Comparison of ENCODE assay signal across 10 cellular contexts in genomic region chr5:72308853-72309191, GRCh38. TPM values are rescaled to one million over a fixed set of nuclear protein-coding genes. Genes with fewer than 3 reads are reported as not detected.
DNase-seq lines count a peak whose midpoint lies in the region; ATAC-seq, FAIRE-seq and TF ChIP-seq lines count a peak whose summit lies in the region.
"Had no signal": no experiment of that assay in that cellular context is flagged by ENCODE, and none has a peak within 500 bp of the region (broad histone marks: within the 10 kb centered on the region; RNA-seq: fewer than 3 reads in every experiment).

No MANE protein-coding gene starts in this region.

- H3K4me3 ChIP-seq in keratinocyte (ENCODE audit: control insufficient read depth in 2 of 3, extremely low read depth in 1 of 3, insufficient read depth in 2 of 3, low read depth in 1 of 3, low read length in 3 of 3) (peak overlapping the region in 1 of 3 experiments; percentile 9), thyroid gland (replicated peaks in 1 of 3) (no peak overlapping the region)

- FAIRE-seq in keratinocyte (lab: Jason Lieb, UNC): no peak

- peaks cover 44% of the 10 kb centered on the region for H3K79me2 ChIP-seq in keratinocyte (ENCODE audit: control insufficient read depth, insufficient read depth, low read length)

- H3K4me3 Mint-ChIP-seq in activated T-cell treated with anti-CD3 and anti-CD28 coated beads, Interleukin-2, amount 50 U/mL, for 4 hours: peak overlapping the region; percentile 88
- peak overlapping the region; percentile 90 for H3K4me3 Mint-ChIP-seq in activated T-helper 1 cell treated with anti-CD3 and anti-CD28 coated beads, Interleukin-12 subunit alpha, Interleukin-12 subunit beta, Interleukin-2, Interleukin-4 antibody, amounts not matched to agents 30 ng/mL and 10 ng/mL and 1 ng/mL, durations not matched to agents 14 hours and 24 hours and 36 hours

- no peak for TF ChIP-seq CTCF in keratinocyte (optimal IDR thresholded peaks at IDR 0.05 in 1 of 3, IDR thresholded peaks at IDR 0.05 in 1 of 3, conservative IDR thresholded peaks at IDR 0.05 in 1 of 3; ENCODE audit: extremely low read depth in 1 of 3, insufficient read depth in 2 of 3, low read length in 3 of 3)
- no peak for TF ChIP-seq CTCF in thyroid gland (IDR thresholded peaks at IDR 0.05)

- H3K4me1 ChIP-seq in keratinocyte (ENCODE audit: control insufficient read depth, extremely low read depth, insufficient read depth, low read length): peaks cover 11% of the 10 kb centered on the region
- peaks cover 7 to 8% of the 10 kb centered on the region in 2 donors for H3K4me1 ChIP-seq in thyroid gland
- H3K4me1 ChIP-seq: foreskin keratinocyte had no signal

- dilution Hi-C loops in keratinocyte (cut with MboI; ENCODE audit: extremely low pct_ligation_motif_present, low sequenced_read_pairs): no loop called here

- no peak for DNase-seq in activated T-cell treated with anti-CD3 and anti-CD28 coated beads, Interleukin-2, amount 50 U/mL, for 4 hours
- DNase-seq in activated T-cell treated with anti-CD3 and anti-CD28 coated beads for 4 hours: no peak
- DNase-seq in activated T-helper 1 cell treated with anti-CD3 and anti-CD28 coated beads, Interleukin-12 subunit alpha, Interleukin-12 subunit beta, Interleukin-2, Interleukin-4 antibody, amounts not matched to agents 30 ng/mL and 10 ng/mL and 1 ng/mL, durations not matched to agents 14 hours and 24 hours and 36 hours (ENCODE audit: low spot score): no peak
- DNase-seq in keratinocyte (ENCODE audit: low read depth, low spot score): no peak
- DNase-seq in thyroid gland: no peak
- DNase-seq in NOMO-1 treated with DMSO at 0.1 percent for 48 hours (lab: John Stamatoyannopoulos, UW; ENCODE audit: unreplicated experiment): no peak
- no peak for DNase-seq in putamen (ENCODE audit: low spot score)
- DNase-seq in GF-D8 (lab: John Stamatoyannopoulos, UW): no peak

- H3K4me2 ChIP-seq in keratinocyte (ENCODE audit: control insufficient read depth, extremely low read depth, insufficient read depth, low read depth, low read length): peak overlapping the region; percentile 35

- no peak for TF ChIP-seq POLR2A in thyroid gland (IDR thresholded peaks at IDR 0.05)

- ATAC-seq in activated T-cell treated with anti-CD3 and anti-CD28 coated beads, Interleukin-2, amount 50 U/mL, for 4 hours: no peak

- peak overlapping the region; percentile 29 for H3K9ac ChIP-seq in keratinocyte (ENCODE audit: control insufficient read depth, extremely low read depth, insufficient read depth, low read length)

- H3K9me3 ChIP-seq in keratinocyte (ENCODE audit: control insufficient read depth, low read depth, low read length) (no peaks in the 10 kb centered on the region), thyroid gland (no peaks in the 10 kb centered on the region)
- H3K9me3 ChIP-seq: BE2C had no signal

- peak overlapping the region; percentile 27 for H2AFZ ChIP-seq in keratinocyte (ENCODE audit: control insufficient read depth, low read length)

- 72 to 76% methylated on average over 6 of the region's 6 CpGs for WGBS in thyroid gland, 2 donors

- H3K27me3 ChIP-seq in keratinocyte (ENCODE audit: control insufficient read depth, extremely low read depth, insufficient read depth, low read length) (no peaks in the 10 kb centered on the region), thyroid gland (no peaks in the 10 kb centered on the region)
- H3K27me3 ChIP-seq: BE2C, foreskin keratinocyte had no signal

- peak overlapping the region; percentile 99 for H3K27ac Mint-ChIP-seq in activated T-helper 1 cell treated with anti-CD3 and anti-CD28 coated beads, Interleukin-12 subunit alpha, Interleukin-12 subunit beta, Interleukin-2, Interleukin-4 antibody, amounts not matched to agents 30 ng/mL and 10 ng/mL and 1 ng/mL, durations not matched to agents 14 hours and 24 hours and 36 hours

- H3K36me3 Mint-ChIP-seq in activated T-cell treated with anti-CD3 and anti-CD28 coated beads, Interleukin-2, amount 50 U/mL, for 4 hours (ENCODE audit: insufficient read depth): peaks cover 27% of the 10 kb centered on the region
- peaks cover 38% of the 10 kb centered on the region for H3K36me3 Mint-ChIP-seq in activated T-helper 1 cell treated with anti-CD3 and anti-CD28 coated beads, Interleukin-12 subunit alpha, Interleukin-12 subunit beta, Interleukin-2, Interleukin-4 antibody, amounts not matched to agents 30 ng/mL and 10 ng/mL and 1 ng/mL, durations not matched to agents 14 hours and 24 hours and 36 hours (ENCODE audit: low read depth)

- H3K27ac ChIP-seq in keratinocyte (ENCODE audit: control insufficient read depth, insufficient read depth, low read length): peak overlapping the region; percentile 95
- H3K27ac ChIP-seq in thyroid gland: peak overlapping the region in 2 of 3 donors; percentile 55 to 93

- no peaks in the 10 kb centered on the region for H3K9me3 Mint-ChIP-seq in activated T-cell treated with anti-CD3 and anti-CD28 coated beads, Interleukin-2, amount 50 U/mL, for 4 hours
- H3K9me3 Mint-ChIP-seq in activated T-helper 1 cell treated with anti-CD3 and anti-CD28 coated beads, Interleukin-12 subunit alpha, Interleukin-12 subunit beta, Interleukin-2, Interleukin-4 antibody, amounts not matched to agents 30 ng/mL and 10 ng/mL and 1 ng/mL, durations not matched to agents 14 hours and 24 hours and 36 hours: no peaks in the 10 kb centered on the region

- peaks cover 0 to 25% of the 10 kb centered on the region in 2 experiments for H3K36me3 ChIP-seq in keratinocyte (ENCODE audit: control insufficient read depth in 2 of 2, extremely low read depth in 1 of 2, insufficient read depth in 2 of 2, low read length in 2 of 2)
- H3K36me3 ChIP-seq in thyroid gland: peaks cover 0 to 8% of the 10 kb centered on the region in 2 donors

- no peaks in the 10 kb centered on the region for H3K27me3 Mint-ChIP-seq in activated T-cell treated with anti-CD3 and anti-CD28 coated beads, Interleukin-2, amount 50 U/mL, for 4 hours (ENCODE audit: low read depth)
- peaks cover 2% of the 10 kb centered on the region for H3K27me3 Mint-ChIP-seq in activated T-helper 1 cell treated with anti-CD3 and anti-CD28 coated beads, Interleukin-12 subunit alpha, Interleukin-12 subunit beta, Interleukin-2, Interleukin-4 antibody, amounts not matched to agents 30 ng/mL and 10 ng/mL and 1 ng/mL, durations not matched to agents 14 hours and 24 hours and 36 hours (ENCODE audit: insufficient read depth)

- peaks cover 32% of the 10 kb centered on the region for H3K4me1 Mint-ChIP-seq in activated T-cell treated with anti-CD3 and anti-CD28 coated beads, Interleukin-2, amount 50 U/mL, for 4 hours (ENCODE audit: low read depth)
- H3K4me1 Mint-ChIP-seq in activated T-helper 1 cell treated with anti-CD3 and anti-CD28 coated beads, Interleukin-12 subunit alpha, Interleukin-12 subunit beta, Interleukin-2, Interleukin-4 antibody, amounts not matched to agents 30 ng/mL and 10 ng/mL and 1 ng/mL, durations not matched to agents 14 hours and 24 hours and 36 hours (ENCODE audit: low read depth): peaks cover 36% of the 10 kb centered on the region

- H4K20me1 ChIP-seq in keratinocyte (ENCODE audit: control insufficient read depth, extremely low read depth, insufficient read depth, low read length): no peaks in the 10 kb centered on the region

- H3K9me1 ChIP-seq in keratinocyte (ENCODE audit: control insufficient read depth, extremely low read depth, insufficient read depth, low read length): no peaks in the 10 kb centered on the region

- intact Hi-C loops in activated T-helper 1 cell treated with anti-CD3 and anti-CD28 coated beads, Interleukin-12 subunit alpha, Interleukin-12 subunit beta, Interleukin-2, Interleukin-4 antibody, amounts not matched to agents 30 ng/mL and 10 ng/mL and 1 ng/mL, durations not matched to agents 14 hours and 24 hours and 36 hours (cut with micrococcal nuclease): loop anchor here (1.0 to 5.0 kb wide), 8 partner anchors 11 to 854 kb away; partner anchors contain the start of genes BDP1, MCCC2, MRPS27 and PTCD2
- intact Hi-C loops in thyroid gland (cut with DNase I): loop anchor here (5.0 to 10.0 kb wide), 2 partner anchors 172 to 524 kb away; no protein-coding TSS in a partner anchor

RNA-seq across cellular contexts. Expression of gene MRPS27, which starts 11.2 kb away (rescaled TPM):
- total RNA-seq in activated T-cell treated with anti-CD3 and anti-CD28 coated beads, Interleukin-2, amount 50 U/mL, for 4 hours: 100 to 1,000 TPM in 1 of 3 donors, 10 to 100 TPM in 2; 83.4 to 107 (median 88.1) TPM
- 80.1 and 88.2 TPM in 2 replicates for total RNA-seq in activated T-helper 1 cell treated with anti-CD3 and anti-CD28 coated beads, Interleukin-12 subunit alpha, Interleukin-12 subunit beta, Interleukin-2, Interleukin-4 antibody, amounts not matched to agents 30 ng/mL and 10 ng/mL and 1 ng/mL, durations not matched to agents 14 hours and 24 hours and 36 hours
- polyA plus RNA-seq in keratinocyte: 58.9 to 98.7 TPM (median 79.2 TPM) in 3 replicates
- 17.9 TPM for polyA plus RNA-seq in keratinocyte (2011; ENCODE audit: low read depth)
- polyA plus RNA-seq in keratinocyte (2011; cell fraction: cytosol; rRNA removed): 47.8 and 68.7 TPM in 2 replicates
- polyA plus RNA-seq in keratinocyte (2011; cell fraction: nucleus; rRNA removed): 55.8 and 58.3 TPM in 2 replicates
- polyA plus RNA-seq in keratinocyte (2012; ENCODE audit: low replicate concordance): 26.4 and 46.7 TPM in 2 replicates
- polyA minus RNA-seq in keratinocyte: 68.0 to 132 TPM (median 89.5 TPM) in 3 replicates
- polyA minus RNA-seq in keratinocyte (2011; cell fraction: cytosol; rRNA and poly(A)+ RNA removed): 65.4 TPM
- 36.3 and 66.4 TPM in 2 replicates for polyA minus RNA-seq in keratinocyte (2011; cell fraction: nucleus; rRNA and poly(A)+ RNA removed)
- 10 to 100 TPM; 71.4 to 86.1 (median 80.4) TPM for total RNA-seq in thyroid gland

RNA-seq across cellular contexts. Expression of gene PTCD2, which starts 11.4 kb away (rescaled TPM):
- total RNA-seq in activated T-cell treated with anti-CD3 and anti-CD28 coated beads, Interleukin-2, amount 50 U/mL, for 4 hours: 10 to 100 TPM; 11.6 to 14.1 (median 13.3) TPM
- total RNA-seq in activated T-helper 1 cell treated with anti-CD3 and anti-CD28 coated beads, Interleukin-12 subunit alpha, Interleukin-12 subunit beta, Interleukin-2, Interleukin-4 antibody, amounts not matched to agents 30 ng/mL and 10 ng/mL and 1 ng/mL, durations not matched to agents 14 hours and 24 hours and 36 hours: 13.2 and 16.9 TPM in 2 replicates
- 9.9 to 13.1 TPM (median 11.5 TPM) in 3 replicates for polyA plus RNA-seq in keratinocyte
- polyA plus RNA-seq in keratinocyte (2011; ENCODE audit: low read depth): 6.4 TPM
- 6.9 and 12.8 TPM in 2 replicates for polyA plus RNA-seq in keratinocyte (2011; cell fraction: cytosol; rRNA removed)
- polyA plus RNA-seq in keratinocyte (2011; cell fraction: nucleus; rRNA removed): 17.7 and 18.9 TPM in 2 replicates
- polyA plus RNA-seq in keratinocyte (2012; ENCODE audit: low replicate concordance): 6.1 and 6.9 TPM in 2 replicates
- 7.0 to 13.2 TPM (median 9.0 TPM) in 3 replicates for polyA minus RNA-seq in keratinocyte
- polyA minus RNA-seq in keratinocyte (2011; cell fraction: cytosol; rRNA and poly(A)+ RNA removed): 5.4 TPM
- 4.9 and 9.6 TPM in 2 replicates for polyA minus RNA-seq in keratinocyte (2011; cell fraction: nucleus; rRNA and poly(A)+ RNA removed)
- 10 to 100 TPM in 3 of 4 donors, 1 to 10 TPM in 1; 7.8 to 15.9 (median 11.5) TPM for total RNA-seq in thyroid gland
